Comparison of ENCODE assay signal across 10 cellular contexts in genomic region chr10:17989908-17990767, GRCh38. TPM values are rescaled to one million over a fixed set of nuclear protein-coding genes. Genes with fewer than 3 reads are reported as not detected.
DNase-seq lines count a peak whose midpoint lies in the region; ATAC-seq and TF ChIP-seq lines count a peak whose summit lies in the region.
"Had no signal": no experiment of that assay in that cellular context is flagged by ENCODE, and none has a peak within 500 bp of the region (broad histone marks: within the 10 kb centered on the region; RNA-seq: fewer than 3 reads in every experiment).

No MANE protein-coding gene starts in this region.

- peak overlapping the region; percentile 9 for H2AFZ ChIP-seq in SU-DHL-6 (ENCODE audit: low read depth, low read length, severe bottlenecking)

- no peak for DNase-seq in C1 segment of cervical spinal cord (lab: John Stamatoyannopoulos, UW)
- no peak for DNase-seq in NCI-H2196 (lab: John Stamatoyannopoulos, UW; ENCODE audit: unreplicated experiment)
- no peak for DNase-seq in vagina (ENCODE audit: extremely low spot score in 2 of 2)
- no peak for DNase-seq in H4 (ENCODE audit: low spot score)
- DNase-seq: activated naive CD8-positive, alpha-beta T cell treated with anti-CD3 and anti-CD28 coated beads, Interleukin-2, amount 10 ng/mL, durations not matched to agents 7 days and 5 days had no signal

- peak overlapping the region; percentile 81 for H3K27ac ChIP-seq in SU-DHL-6 (ENCODE audit: low read depth, low read length)
- no peak overlapping the region for H3K27ac ChIP-seq in vagina

- intact Hi-C loops in vagina (cut with DNase I), result no loop called here

- no peaks in the 10 kb centered on the region for H3K27me3 ChIP-seq in SU-DHL-6 (ENCODE audit: low read length)
- no peaks in the 10 kb centered on the region for H3K27me3 ChIP-seq in vagina

- no peaks in the 10 kb centered on the region for H3K9me2 ChIP-seq in SU-DHL-6 (replicated peaks; ENCODE audit: insufficient read depth, low read length)

- H3K4me3 ChIP-seq in SU-DHL-6 (ENCODE audit: insufficient read depth, low read length, poor library complexity, severe bottlenecking) (peak overlapping the region; percentile 21), vagina (no peak overlapping the region)

- H3K27me3 Mint-ChIP-seq in stimulated activated memory B cell treated with anti-CD40 and anti-IgM and Interleukin-4, amounts not matched to agents 10 μg/mL and 1 μg/mL and 100 μg/mL, for 72 hours, result no peaks in the 10 kb centered on the region
- H3K27me3 Mint-ChIP-seq: activated naive CD8-positive, alpha-beta T cell treated with anti-CD3 and anti-CD28 coated beads, Interleukin-2, amount 10 ng/mL, durations not matched to agents 7 days and 5 days had no signal

- peak overlapping the region; percentile 75 for H3K27ac Mint-ChIP-seq in stimulated activated memory B cell treated with anti-CD40 and anti-IgM and Interleukin-4, amounts not matched to agents 10 μg/mL and 1 μg/mL and 100 μg/mL, for 72 hours
- H3K27ac Mint-ChIP-seq: activated naive CD8-positive, alpha-beta T cell treated with anti-CD3 and anti-CD28 coated beads, Interleukin-2, amount 10 ng/mL, durations not matched to agents 7 days and 5 days had no signal

- H3K36me3 Mint-ChIP-seq in stimulated activated memory B cell treated with anti-CD40 and anti-IgM and Interleukin-4, amounts not matched to agents 10 μg/mL and 1 μg/mL and 100 μg/mL, for 72 hours, result no peaks in the 10 kb centered on the region
- H3K36me3 Mint-ChIP-seq: activated naive CD8-positive, alpha-beta T cell treated with anti-CD3 and anti-CD28 coated beads, Interleukin-2, amount 10 ng/mL, durations not matched to agents 7 days and 5 days had no signal

- TF ChIP-seq POLR2A in vagina (IDR thresholded peaks at IDR 0.05), result no peak

- H3K4me1 Mint-ChIP-seq in stimulated activated memory B cell treated with anti-CD40 and anti-IgM and Interleukin-4, amounts not matched to agents 10 μg/mL and 1 μg/mL and 100 μg/mL, for 72 hours, result peaks cover 11% of the 10 kb centered on the region
- H3K4me1 Mint-ChIP-seq: activated naive CD8-positive, alpha-beta T cell treated with anti-CD3 and anti-CD28 coated beads, Interleukin-2, amount 10 ng/mL, durations not matched to agents 7 days and 5 days; neural crest cell had no signal

- no peak overlapping the region for H3K9ac ChIP-seq in SU-DHL-6 (ENCODE audit: low read length)

- peaks cover 4% of the 10 kb centered on the region for H3K9me3 Mint-ChIP-seq in stimulated activated memory B cell treated with anti-CD40 and anti-IgM and Interleukin-4, amounts not matched to agents 10 μg/mL and 1 μg/mL and 100 μg/mL, for 72 hours
- H3K9me3 Mint-ChIP-seq: activated naive CD8-positive, alpha-beta T cell treated with anti-CD3 and anti-CD28 coated beads, Interleukin-2, amount 10 ng/mL, durations not matched to agents 7 days and 5 days; neural crest cell had no signal

- ATAC-seq in GM19328 (IDR thresholded peaks at IDR 0.05; ENCODE audit: unreplicated experiment), result peak; percentile 80
- peak; percentile 90 for ATAC-seq in HG03066 (IDR thresholded peaks at IDR 0.05; ENCODE audit: low read depth, unreplicated experiment)
- peak; percentile 79 for ATAC-seq in stimulated activated memory B cell treated with anti-CD40 and anti-IgM and Interleukin-4, amounts not matched to agents 10 μg/mL and 1 μg/mL and 100 μg/mL, for 72 hours

- no peaks in the 10 kb centered on the region for H3K4me1 ChIP-seq in vagina

- H3K79me2 ChIP-seq in SU-DHL-6 (ENCODE audit: insufficient read depth, low read length), result no peaks in the 10 kb centered on the region

- H3K36me3 ChIP-seq in SU-DHL-6 (ENCODE audit: low read length) (no peaks in the 10 kb centered on the region), vagina (no peaks in the 10 kb centered on the region)

- H3K9me3 ChIP-seq in SU-DHL-6 (ENCODE audit: insufficient read depth, low read length), result no peaks in the 10 kb centered on the region
- no peaks in the 10 kb centered on the region for H3K9me3 ChIP-seq in vagina

- H3K4me3 Mint-ChIP-seq in stimulated activated memory B cell treated with anti-CD40 and anti-IgM and Interleukin-4, amounts not matched to agents 10 μg/mL and 1 μg/mL and 100 μg/mL, for 72 hours, result no peak overlapping the region
- H3K4me3 Mint-ChIP-seq: activated naive CD8-positive, alpha-beta T cell treated with anti-CD3 and anti-CD28 coated beads, Interleukin-2, amount 10 ng/mL, durations not matched to agents 7 days and 5 days; neural crest cell had no signal

- H4K20me1 ChIP-seq in SU-DHL-6 (ENCODE audit: low read depth, low read length), result no peaks in the 10 kb centered on the region

- H3F3A ChIP-seq in SU-DHL-6 (ENCODE audit: insufficient read depth), result peaks cover 8% of the 10 kb centered on the region; the same call in 1 of the 2 replicates

- TF ChIP-seq CTCF in SU-DHL-6 (IDR thresholded peaks at IDR 0.05; ENCODE audit: insufficient read depth, low read length, poor library complexity, severe bottlenecking) (no peak), vagina (IDR thresholded peaks at IDR 0.05) (no peak)

- peak overlapping the region; percentile 69 for H3K4me2 ChIP-seq in SU-DHL-6 (ENCODE audit: low read depth, low read length, poor library complexity, severe bottlenecking)

RNA-seq across cellular contexts. Expression of gene SLC39A12, which starts 38.4 kb away (rescaled TPM):
- total RNA-seq in vagina, result not detected
- not detected in 2 replicates for total RNA-seq in H4 (2014; rRNA removed; shearing (Covaris generic))
- total RNA-seq: activated naive CD8-positive, alpha-beta T cell treated with anti-CD3 and anti-CD28 coated beads, Interleukin-2, amount 10 ng/mL, durations not matched to agents 7 days and 5 days; neural crest cell had no signal
